7 cellular contexts compared by ENCODE assay signal in genomic region chr1:150622219-150622975, GRCh38. TPM values are rescaled to one million over a fixed set of nuclear protein-coding genes. Genes with fewer than 3 reads are reported as not detected.
DNase-seq lines count a peak whose midpoint lies in the region; ATAC-seq and TF ChIP-seq lines count a peak whose summit lies in the region.

No MANE protein-coding gene starts in this region.

- H3K9me2 ChIP-seq in PC-3 (replicated peaks; ENCODE audit: low read length) = no peaks in the 10 kb centered on the region

- intact Hi-C loops in PC-3 (cut with micrococcal nuclease) = loop anchor here (5.0 to 10.0 kb wide), 3 partner anchors 305 to 382 kb away; partner anchors contain the start of genes MINDY1, PRUNE1 and SETDB1
- intact Hi-C loops in right lobe of liver (cut with DNase I) = loop anchor here in 1 of 2 donors (5.0 kb wide), 1 partner anchor 50 kb away; no protein-coding TSS in a partner anchor
- intact Hi-C loops in thyroid gland (cut with DNase I) = loop anchor here (5.0 kb wide), 1 partner anchor 65 kb away; no protein-coding TSS in a partner anchor

- H3K4me3 Mint-ChIP-seq in brain = no peak overlapping the region

- H3K36me3 ChIP-seq in PC-3 (ENCODE audit: low read depth, low read length) = peaks cover 74% of the 10 kb centered on the region
- peaks cover 0 to 52% (median 25%) of the 10 kb centered on the region in 4 donors for H3K36me3 ChIP-seq in right lobe of liver
- peaks cover 37 to 62% of the 10 kb centered on the region in 2 donors for H3K36me3 ChIP-seq in thyroid gland

- no peak for TF ChIP-seq POLR2A in right lobe of liver (IDR thresholded peaks at IDR 0.05)
- no peak for TF ChIP-seq POLR2A in thyroid gland (IDR thresholded peaks at IDR 0.05)

- WGBS in right lobe of liver (ENCODE audit: insufficient coverage, low coverage, low lambda C conversion rate, missing lambda C conversion rate) = 40% methylated on average over 8 of the region's 8 CpGs
- WGBS in thyroid gland, 2 donors = 61 to 72% methylated on average over 8 of the region's 8 CpGs

- peaks cover 39% of the 10 kb centered on the region for H3K4me1 Mint-ChIP-seq in brain

- H3K4me2 ChIP-seq in PC-3 (ENCODE audit: low read length) = peak overlapping the region; percentile 15; the same call in 1 of the 2 replicates

- H3K4me1 ChIP-seq in PC-3 (ENCODE audit: insufficient read depth, low read length) (peaks cover 55% of the 10 kb centered on the region), right lobe of liver (peaks cover 0 to 29% (median 13%) of the 10 kb centered on the region in 4 donors), thyroid gland (peaks cover 22 to 40% of the 10 kb centered on the region in 2 donors)

- no peak overlapping the region for H3K4me3 ChIP-seq in PC-3 (ENCODE audit: low read length)
- H3K4me3 ChIP-seq in right lobe of liver = no peak overlapping the region
- H3K4me3 ChIP-seq in thyroid gland (replicated peaks in 1 of 3) = no peak overlapping the region

- no peaks in the 10 kb centered on the region for H4K20me1 ChIP-seq in PC-3 (ENCODE audit: low read length)

- no peaks in the 10 kb centered on the region for H3K9me3 Mint-ChIP-seq in brain

- POLR2A ChIA-PET in PC-3 (lab: Charles Lee; ENCODE audit: unreplicated experiment) = no interaction called here

- no peak overlapping the region for H2AFZ ChIP-seq in PC-3 (ENCODE audit: low read length)

- H3K27ac Mint-ChIP-seq in brain = peak overlapping the region in 4 of 5 experiments; percentile 29 to 80 (median 53)

- H3K36me3 Mint-ChIP-seq in brain = peaks cover 78% of the 10 kb centered on the region

- H3K27ac ChIP-seq in PC-3 (ENCODE audit: low read length) (peak overlapping the region; percentile 93), right lobe of liver (peak overlapping the region; percentile 14 to 52 (median 41)), thyroid gland (peak overlapping the region in 2 of 3 donors; percentile 70 to 73)

- ATAC-seq in PC-3 (no peak), right lobe of liver (peak; percentile 12 to 33 (median 21)), GM18520 (IDR thresholded peaks at IDR 0.05; ENCODE audit: unreplicated experiment) (no peak), HG02852 (IDR thresholded peaks at IDR 0.05; ENCODE audit: unreplicated experiment) (no peak)

- no peaks in the 10 kb centered on the region for H3K9me3 ChIP-seq in PC-3 (ENCODE audit: low read length)
- H3K9me3 ChIP-seq in right lobe of liver = no peaks in the 10 kb centered on the region
- H3K9me3 ChIP-seq in thyroid gland = no peaks in the 10 kb centered on the region

- BruUV-seq in PC-3 (replicated peaks; lab: Mats Ljungman, UMichigan) = TSS peak; percentile 25

- TF ChIP-seq CTCF in PC-3 (conservative IDR thresholded peaks at IDR 0.05; ENCODE audit: low read depth, low read length) = no peak
- TF ChIP-seq CTCF in brain (conservative IDR thresholded peaks at IDR 0.05) = no peak
- TF ChIP-seq CTCF in right lobe of liver (IDR thresholded peaks at IDR 0.05) = no peak
- no peak for TF ChIP-seq CTCF in thyroid gland (IDR thresholded peaks at IDR 0.05)

- peak overlapping the region; percentile 3; the same call in 1 of the 2 replicates for H3K9ac ChIP-seq in PC-3 (ENCODE audit: low read length)

- DNase-seq in PC-3 = peak; percentile 6
- no peak for DNase-seq in right lobe of liver
- DNase-seq in thyroid gland = peak in 1 of 2 donors; percentile 22
- DNase-seq in globus pallidus (ENCODE audit: low spot score) = no peak

- no peaks in the 10 kb centered on the region for H3K27me3 Mint-ChIP-seq in brain

- H3K27me3 ChIP-seq in PC-3 (ENCODE audit: low read length) (no peaks in the 10 kb centered on the region), right lobe of liver (no peaks in the 10 kb centered on the region), thyroid gland (no peaks in the 10 kb centered on the region)

- CTCF ChIA-PET in PC-3 (lab: Charles Lee) = no interaction called here

- peaks cover 5% of the 10 kb centered on the region for H3F3A ChIP-seq in PC-3 (ENCODE audit: low read length, unreplicated experiment)

- peaks cover 41% of the 10 kb centered on the region for H3K79me2 ChIP-seq in PC-3 (ENCODE audit: low read length)

RNA-seq across cellular contexts. Expression of gene ENSA, which starts 7.0 kb away (rescaled TPM):
- 194 and 232 TPM in 2 replicates for total RNA-seq in PC-3 (2014; rRNA removed)
- polyA plus RNA-seq in brain (ENCODE audit: insufficient read depth, low read depth, low replicate concordance) = 332 TPM
- total RNA-seq in right lobe of liver = 100 to 1,000 TPM in 2 of 6 experiments, 10 to 100 TPM in 4; 60.4 to 166 (median 71.2) TPM
- total RNA-seq in thyroid gland = 100 to 1,000 TPM; 183 to 292 (median 218) TPM

RNA-seq across cellular contexts. Expression of gene MCL1, which starts 43.0 kb away (rescaled TPM):
- total RNA-seq in PC-3 (2014; rRNA removed) (285 and 376 TPM in 2 replicates), right lobe of liver (100 to 1,000 TPM in 5 of 6 experiments, 10 to 100 TPM in 1; 83.6 to 266 (median 158) TPM), thyroid gland (100 to 1,000 TPM; 164 to 313 (median 203) TPM)
- polyA plus RNA-seq in brain (ENCODE audit: insufficient read depth, low read depth, low replicate concordance) = 95.9 TPM

Comparison
In these comparisons a context has a peak if more than half of its experiments do, and no peak if none do; other contexts are left out.
1. ATAC-seq: peak in right lobe of liver (4 of 4); none in PC-3 (single experiment), GM18520 (single experiment) and HG02852 (single experiment).
2. H3K27ac ChIP-seq: peak in every context shown above with its lines; median percentile 93 in PC-3; 72 in thyroid gland; 41 in right lobe of liver.